9 cellular contexts compared by ENCODE assay signal in the genomic region with DNA sequence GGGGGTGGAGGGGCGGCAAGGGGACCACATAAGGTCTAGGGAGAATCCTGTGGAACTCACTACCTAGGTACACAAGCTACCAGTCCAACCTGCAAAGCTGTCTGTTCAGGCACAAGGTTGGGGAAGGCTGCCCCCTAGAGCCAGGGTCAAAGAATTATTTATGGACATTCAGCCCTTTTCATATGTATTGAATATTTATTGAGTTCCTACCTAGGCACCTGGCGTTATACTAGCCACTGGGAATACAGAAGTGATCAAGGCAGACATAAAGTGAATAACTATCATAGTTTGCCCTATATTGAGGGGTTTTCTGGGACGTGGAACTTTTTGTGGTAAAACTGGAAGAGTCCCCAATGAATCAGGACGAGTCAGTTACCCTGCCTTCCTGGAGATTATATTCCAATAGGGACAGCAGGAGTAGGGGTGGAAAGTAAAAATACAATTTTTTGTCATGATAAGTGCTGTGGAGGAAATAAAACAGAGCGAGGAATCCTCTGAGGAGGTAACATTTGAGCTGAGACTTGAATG. TPM values are rescaled to one million over a fixed set of nuclear protein-coding genes. Genes with fewer than 3 reads are reported as not detected.
A peak's percentile ranks its signal among the peaks of the same experiment; 100 is the strongest.
DNase-seq lines count a peak whose midpoint lies in the region; FAIRE-seq and TF ChIP-seq lines count a peak whose summit lies in the region.
"Had no signal": no experiment of that assay in that cellular context is flagged by ENCODE, and none has a peak within 500 bp of the region (broad histone marks: within the 10 kb centered on the region; RNA-seq: fewer than 3 reads in every experiment).

No MANE protein-coding gene starts in this region.

- H3K27ac ChIP-seq in kidney (ENCODE audit: low read depth in 2 of 2, low read length in 2 of 2): no peak overlapping the region
- H3K27ac ChIP-seq: SK-N-MC had no signal

- no peak overlapping the region for H3K4me3 ChIP-seq in kidney (ENCODE audit: low read length in 2 of 2)
- H3K4me3 ChIP-seq: SK-N-MC had no signal

- H3K4me1 ChIP-seq in kidney (ENCODE audit: control insufficient read depth in 1 of 2, insufficient read depth in 1 of 2, low read depth in 1 of 2, low read length in 2 of 2): peaks cover 22 to 31% of the 10 kb centered on the region in 2 donors

- peak; percentile 60 for DNase-seq in GDM1 (lab: John Stamatoyannopoulos, UW)
- peak in 56 of 76 experiments; percentile 8 to 70 (median 44) for DNase-seq in HUDEP-2 (lab: John Stamatoyannopoulos, UW; ENCODE audit: unreplicated experiment in 76 of 76)
- peak; percentile 51 for DNase-seq in T follicular helper cell (ENCODE audit: low read depth)
- DNase-seq in amniotic epithelial cell (ENCODE audit: low read depth): peak; percentile 30
- DNase-seq in kidney: peak; percentile 68
- DNase-seq in stimulated activated CD8-positive, alpha-beta memory T cell treated with anti-CD3 and anti-CD28 coated beads, Interleukin-12 subunit alpha, Interleukin-12 subunit beta, amount 100 ng/mL, for 1 hour (ENCODE audit: low read depth): peak; percentile 49
- DNase-seq in NCI-H2171 treated with DMSO at 0.1 percent for 48 hours (lab: John Stamatoyannopoulos, UW): no peak
- no peak for DNase-seq in NCI-H2227 (lab: John Stamatoyannopoulos, UW; ENCODE audit: unreplicated experiment)

- no peaks in the 10 kb centered on the region for H3K9me3 ChIP-seq in kidney (ENCODE audit: control insufficient read depth in 1 of 2, low read length in 2 of 2)

- peak; percentile 75 for TF ChIP-seq CTCF in kidney (IDR thresholded peaks at IDR 0.05; ENCODE audit: borderline replicate concordance, extremely low read depth, insufficient read depth)

- intact Hi-C loops in kidney (cut with DNase I): no loop called here

- H3K36me3 ChIP-seq in kidney (ENCODE audit: control insufficient read depth in 1 of 2, insufficient read depth in 2 of 2, low read length in 2 of 2): no peaks in the 10 kb centered on the region

- no peak for FAIRE-seq in kidney (lab: Jason Lieb, UNC)

- H3K9ac ChIP-seq in kidney (ENCODE audit: low read length in 2 of 2): no peak overlapping the region

RNA-seq across cellular contexts. Expression of gene SLC48A1, which starts 5.8 kb away (rescaled TPM):
- total RNA-seq in kidney: 69.9 TPM
- 56.9 TPM for polyA plus RNA-seq in kidney (ENCODE audit: insufficient read depth, low read depth, low replicate concordance)

RNA-seq across cellular contexts. Expression of gene RAPGEF3, which starts 8.6 kb away (rescaled TPM):
- total RNA-seq in kidney: 179 TPM
- 84.3 TPM for polyA plus RNA-seq in kidney (ENCODE audit: insufficient read depth, low read depth, low replicate concordance)

RNA-seq across cellular contexts. Expression of gene ENDOU, which starts 42.0 kb away (rescaled TPM):
- 0.91 TPM for total RNA-seq in kidney
- 0.28 TPM for polyA plus RNA-seq in kidney (ENCODE audit: insufficient read depth, low read depth, low replicate concordance)

RNA-seq across cellular contexts. Expression of gene HDAC7, which starts 52.4 kb away (rescaled TPM):
- 132 TPM for total RNA-seq in kidney
- 35.0 TPM for polyA plus RNA-seq in kidney (ENCODE audit: insufficient read depth, low read depth, low replicate concordance)

Comparison
In these comparisons a context has a peak if more than half of its experiments do, and no peak if none do; other contexts are left out.
1. DNase-seq: peak in GDM1 (single experiment), HUDEP-2 (56 of 76), T follicular helper cell (single experiment), amniotic epithelial cell (single experiment), kidney (single experiment) and stimulated activated CD8-positive, alpha-beta memory T cell treated with anti-CD3 and anti-CD28 coated beads, Interleukin-12 subunit alpha, Interleukin-12 subunit beta, amount 100 ng/mL, for 1 hour (single experiment); none in NCI-H2171 treated with DMSO at 0.1 percent for 48 hours (single experiment) and NCI-H2227 (single experiment).